In the genomic region with DNA sequence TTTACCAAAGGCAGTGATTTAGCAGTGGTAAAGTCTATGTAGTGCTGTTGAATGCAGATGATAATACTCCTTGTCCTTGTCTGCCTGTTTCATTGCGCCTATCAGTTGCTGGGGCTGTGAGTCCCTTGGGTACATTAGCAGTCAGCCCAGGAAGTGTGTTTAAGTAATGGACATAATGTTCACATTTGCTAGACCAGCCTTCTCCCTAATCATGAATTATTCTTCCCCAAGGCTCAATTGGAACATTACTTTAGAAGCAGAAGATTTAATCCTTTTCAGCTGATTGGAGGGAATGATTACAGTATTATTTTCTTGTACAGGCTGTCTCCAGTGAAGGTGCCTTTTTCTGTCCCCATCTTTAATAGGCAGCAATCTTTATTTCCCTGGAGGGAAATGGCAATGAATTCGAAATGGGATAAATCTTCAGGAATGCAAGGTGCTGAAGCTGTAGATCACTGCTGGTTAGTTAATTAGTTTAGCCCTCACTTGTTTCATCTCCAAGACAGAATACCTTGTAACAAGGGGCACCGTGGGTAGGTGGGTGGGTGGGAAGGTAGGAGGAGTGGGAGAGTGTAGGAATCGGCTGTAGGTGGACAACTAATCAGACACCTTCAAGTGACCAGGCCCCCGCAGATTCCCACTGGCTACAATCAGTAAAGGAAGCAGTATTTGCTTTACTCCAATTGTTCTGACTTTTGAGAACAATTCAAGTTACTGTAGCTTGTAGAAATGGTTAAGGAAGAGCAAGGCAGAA, we compare ENCODE assay signal across 16 cellular contexts.
A peak's percentile ranks its signal among the peaks of the same experiment; 100 is the strongest.
DNase-seq lines count a peak whose midpoint lies in the region; ATAC-seq and TF ChIP-seq lines count a peak whose summit lies in the region.
"Had no signal": no experiment of that assay in that cellular context is flagged by ENCODE, and none has a peak within 500 bp of the region (broad histone marks: within the 10 kb centered on the region; RNA-seq: fewer than 3 reads in every experiment).

No MANE protein-coding gene starts in this region.

- H3K36me3 Mint-ChIP-seq in WTC11: no peaks in the 10 kb centered on the region
- no peaks in the 10 kb centered on the region for H3K36me3 Mint-ChIP-seq in mesothelial cell of epicardium
- H3K36me3 Mint-ChIP-seq in activated naive CD4-positive, alpha-beta T cell treated with anti-CD3 and anti-CD28 coated beads for 36 hours (ENCODE audit: low read depth): no peaks in the 10 kb centered on the region
- H3K36me3 Mint-ChIP-seq: immature natural killer cell; memory B cell; stimulated activated naive B cell treated with anti-CD40 and anti-IgM and Interleukin-4, amounts not matched to agents 10 μg/mL and 1 μg/mL and 100 μg/mL, for 72 hours had no signal

- POLR2A ChIA-PET in WTC11 (lab: Charles Lee): no interaction called here

- peak; percentile 61 for ATAC-seq in Right ventricle myocardium inferior
- no peak for ATAC-seq in WTC11
- ATAC-seq: stimulated activated naive B cell treated with anti-CD40 and anti-IgM and Interleukin-4, amounts not matched to agents 10 μg/mL and 1 μg/mL and 100 μg/mL, for 72 hours had no signal

- H3K36me3 ChIP-seq in right atrium auricular region (no peaks in the 10 kb centered on the region), uterus (no peaks in the 10 kb centered on the region)
- H3K36me3 ChIP-seq: spleen had no signal

- DNase-seq in Right ventricle myocardium inferior (ENCODE audit: missing footprints) (no peak), right atrium auricular region (ENCODE audit: low spot score) (no peak), WTC11 (ENCODE audit: low spot score) (no peak), mesothelial cell of epicardium (ENCODE audit: low spot score in 2 of 2, unreplicated experiment in 2 of 2) (no peak), uterus (no peak), AML-193 (lab: John Stamatoyannopoulos, UW) (no peak), HuH-7.5 (ENCODE audit: low spot score) (no peak)
- no peak for DNase-seq in activated naive CD4-positive, alpha-beta T cell treated with anti-CD3 and anti-CD28 coated beads for 36 hours
- DNase-seq: amniotic stem cell; DMS79; immature natural killer cell; occipital lobe; spleen; stimulated activated naive B cell treated with anti-CD40 and anti-IgM and Interleukin-4, amounts not matched to agents 10 μg/mL and 1 μg/mL and 100 μg/mL, for 72 hours had no signal

- H3K27me3 Mint-ChIP-seq in WTC11 (ENCODE audit: low read depth) (no peaks in the 10 kb centered on the region), mesothelial cell of epicardium (ENCODE audit: low read depth) (no peaks in the 10 kb centered on the region)
- no peaks in the 10 kb centered on the region for H3K27me3 Mint-ChIP-seq in activated naive CD4-positive, alpha-beta T cell treated with anti-CD3 and anti-CD28 coated beads for 36 hours (ENCODE audit: low read depth)
- H3K27me3 Mint-ChIP-seq: stimulated activated naive B cell treated with anti-CD40 and anti-IgM and Interleukin-4, amounts not matched to agents 10 μg/mL and 1 μg/mL and 100 μg/mL, for 72 hours had no signal

- H3K4me1 Mint-ChIP-seq in WTC11: peaks cover 12% of the 10 kb centered on the region; the same call in 1 of the 2 replicates
- H3K4me1 Mint-ChIP-seq in mesothelial cell of epicardium: peaks cover 53% of the 10 kb centered on the region
- no peaks in the 10 kb centered on the region for H3K4me1 Mint-ChIP-seq in activated naive CD4-positive, alpha-beta T cell treated with anti-CD3 and anti-CD28 coated beads for 36 hours (ENCODE audit: low read depth)
- H3K4me1 Mint-ChIP-seq: immature natural killer cell, memory B cell had no signal

- H3K27ac ChIP-seq in right atrium auricular region: peak overlapping the region in 1 of 2 donors; percentile 3
- H3K27ac ChIP-seq in uterus: peak overlapping the region; percentile 81 to 87
- H3K27ac ChIP-seq: spleen had no signal

- H3K4me3 ChIP-seq in right atrium auricular region (no peak overlapping the region), uterus (no peak overlapping the region)
- H3K4me3 ChIP-seq: spleen had no signal

- H3K9me3 Mint-ChIP-seq in WTC11: peaks cover 8% of the 10 kb centered on the region; the same call in 1 of the 2 replicates
- H3K9me3 Mint-ChIP-seq in mesothelial cell of epicardium: peaks cover 9% of the 10 kb centered on the region
- peaks cover 3% of the 10 kb centered on the region for H3K9me3 Mint-ChIP-seq in activated naive CD4-positive, alpha-beta T cell treated with anti-CD3 and anti-CD28 coated beads for 36 hours
- H3K9me3 Mint-ChIP-seq: activated T-helper 1 cell treated with anti-CD3 and anti-CD28 coated beads, Interleukin-12 subunit alpha, Interleukin-12 subunit beta, Interleukin-2, Interleukin-4 antibody, amounts not matched to agents 30 ng/mL and 10 ng/mL and 1 ng/mL, durations not matched to agents 14 hours and 24 hours and 36 hours; memory B cell; stimulated activated naive B cell treated with anti-CD40 and anti-IgM and Interleukin-4, amounts not matched to agents 10 μg/mL and 1 μg/mL and 100 μg/mL, for 72 hours had no signal

- no peaks in the 10 kb centered on the region for H3K9me3 ChIP-seq in right atrium auricular region
- H3K9me3 ChIP-seq in uterus: no peaks in the 10 kb centered on the region
- H3K9me3 ChIP-seq: spleen had no signal

- TF ChIP-seq POLR2A in uterus (IDR thresholded peaks at IDR 0.05): no peak

- H3K27me3 ChIP-seq in right atrium auricular region (no peaks in the 10 kb centered on the region), uterus (no peaks in the 10 kb centered on the region)

- H3K27ac Mint-ChIP-seq in WTC11 (0 out of 2 replicates have a peak overlapping the region, but pooled peaks have one; percentile 43), mesothelial cell of epicardium (peak overlapping the region; percentile 67)
- H3K27ac Mint-ChIP-seq in activated naive CD4-positive, alpha-beta T cell treated with anti-CD3 and anti-CD28 coated beads for 36 hours: no peak overlapping the region
- H3K27ac Mint-ChIP-seq: activated T-helper 1 cell treated with anti-CD3 and anti-CD28 coated beads, Interleukin-12 subunit alpha, Interleukin-12 subunit beta, Interleukin-2, Interleukin-4 antibody, amounts not matched to agents 30 ng/mL and 10 ng/mL and 1 ng/mL, durations not matched to agents 14 hours and 24 hours and 36 hours; immature natural killer cell; memory B cell; stimulated activated naive B cell treated with anti-CD40 and anti-IgM and Interleukin-4, amounts not matched to agents 10 μg/mL and 1 μg/mL and 100 μg/mL, for 72 hours had no signal

- intact Hi-C loops in Right ventricle myocardium inferior (cut with DNase I): loop anchor here (10.0 kb wide), 1 partner anchor 129 kb away; no protein-coding TSS in a partner anchor
- intact Hi-C loops in uterus (cut with DNase I; ENCODE audit: low total_unique reads): no loop called here
- intact Hi-C loops in activated naive CD4-positive, alpha-beta T cell treated with anti-CD3 and anti-CD28 coated beads for 36 hours (cut with micrococcal nuclease): no loop called here

- H3K4me1 ChIP-seq in right atrium auricular region (peaks cover 0 to 9% of the 10 kb centered on the region in 2 donors), uterus (no peaks in the 10 kb centered on the region)

- CTCF ChIA-PET in WTC11 (lab: Charles Lee): no interaction called here
- CTCF ChIA-PET in activated naive CD4-positive, alpha-beta T cell treated with anti-CD3 and anti-CD28 coated beads for 36 hours (lab: Charles Lee): no interaction called here

- H3K4me3 Mint-ChIP-seq in WTC11 (no peak overlapping the region), mesothelial cell of epicardium (no peak overlapping the region)
- no peak overlapping the region for H3K4me3 Mint-ChIP-seq in activated naive CD4-positive, alpha-beta T cell treated with anti-CD3 and anti-CD28 coated beads for 36 hours
- H3K4me3 Mint-ChIP-seq: activated T-helper 1 cell treated with anti-CD3 and anti-CD28 coated beads, Interleukin-12 subunit alpha, Interleukin-12 subunit beta, Interleukin-2, Interleukin-4 antibody, amounts not matched to agents 30 ng/mL and 10 ng/mL and 1 ng/mL, durations not matched to agents 14 hours and 24 hours and 36 hours; immature natural killer cell; memory B cell; stimulated activated naive B cell treated with anti-CD40 and anti-IgM and Interleukin-4, amounts not matched to agents 10 μg/mL and 1 μg/mL and 100 μg/mL, for 72 hours had no signal

- no peak for TF ChIP-seq CTCF in right atrium auricular region (IDR thresholded peaks at IDR 0.05)
- no peak for TF ChIP-seq CTCF in WTC11 (IDR thresholded peaks at IDR 0.05)
- TF ChIP-seq CTCF in mesothelial cell of epicardium (IDR thresholded peaks at IDR 0.05; ENCODE audit: unreplicated experiment): no peak
- no peak for TF ChIP-seq CTCF in uterus (IDR thresholded peaks at IDR 0.05)

TF ChIP-seq in WTC11, 78 proteins besides CTCF, POLR2A, EP300 and RAD21 (continues in another document):
- TF ChIP-seq ZNF416 (CRISPR knock-in tag; IDR thresholded peaks at IDR 0.05) (no peak), SOX15 (CRISPR knock-in tag; IDR thresholded peaks at IDR 0.05) (no peak), TEAD4 (CRISPR knock-in tag; IDR thresholded peaks at IDR 0.05) (no peak), ZNF138 (CRISPR knock-in tag; conservative IDR thresholded peaks at IDR 0.05) (no peak), HMGA2 (CRISPR knock-in tag; IDR thresholded peaks at IDR 0.05) (no peak), TCF7 (CRISPR knock-in tag; IDR thresholded peaks at IDR 0.05; ENCODE audit: low read depth) (no peak), ZNF423 (CRISPR knock-in tag; IDR thresholded peaks at IDR 0.05) (no peak), TP53 (CRISPR knock-in tag; IDR thresholded peaks at IDR 0.05) (no peak)
- TF ChIP-seq, protein P1, sequence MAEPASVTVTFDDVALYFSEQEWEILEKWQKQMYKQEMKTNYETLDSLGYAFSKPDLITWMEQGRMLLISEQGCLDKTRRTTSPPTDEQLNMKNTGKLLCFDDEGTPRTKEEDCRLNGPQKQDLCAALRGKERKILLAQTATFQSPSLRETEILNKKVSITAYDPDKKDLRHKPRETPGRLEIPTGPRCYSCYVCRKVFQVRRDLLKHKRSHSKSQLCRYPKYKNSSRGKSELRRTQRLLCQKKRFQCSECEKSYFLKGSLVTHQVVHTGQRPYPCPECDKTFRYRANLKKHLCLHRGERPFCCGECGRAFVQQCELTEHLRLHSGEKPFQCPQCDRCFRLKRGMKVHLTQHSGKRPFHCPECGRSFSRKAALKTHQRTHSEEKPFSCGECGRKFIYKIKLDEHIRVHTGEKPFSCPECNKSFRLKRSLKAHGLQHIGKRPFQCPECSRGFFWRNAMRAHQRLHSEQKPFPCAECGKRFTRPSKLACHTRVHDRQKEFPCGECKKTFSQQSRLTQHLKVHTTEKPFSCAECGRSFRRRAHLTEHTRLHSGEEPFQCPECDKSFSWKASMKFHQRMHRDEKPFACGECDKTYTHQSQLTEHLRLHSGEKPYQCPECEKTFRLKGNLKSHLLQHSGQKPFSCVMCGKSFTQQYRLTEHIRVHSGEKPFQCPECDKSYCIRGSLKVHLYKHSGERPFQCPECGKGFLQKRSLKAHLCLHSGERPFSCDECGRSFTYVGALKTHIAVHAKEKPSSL (CRISPR knock-in tag; conservative IDR thresholded peaks at IDR 0.05): no peak
